Comparison of ENCODE assay signal across 26 cellular contexts in genomic region chr3:85678713-85679112, GRCh38.
"Had no signal": no experiment of that assay in that cellular context is flagged by ENCODE, and none has a peak within 500 bp of the region (broad histone marks: within the 10 kb centered on the region; RNA-seq: fewer than 3 reads in every experiment).

No MANE protein-coding gene starts in this region.

- H3K36me3 Mint-ChIP-seq: immature natural killer cell; natural killer cell treated with Interleukin-12 subunit alpha and Interleukin-12 subunit beta and Interleukin-15 and Interleukin-18, amount 100 ng/mL, for 72 hours; neural progenitor cell; stimulated activated effector memory CD8-positive, alpha-beta T cell treated with anti-CD3 and anti-CD28 coated beads, Interleukin-12 subunit alpha, Interleukin-12 subunit beta, amount 100 ng/mL, for 72 hours had no signal

- H3K27ac Mint-ChIP-seq: immature natural killer cell; natural killer cell treated with Interleukin-12 subunit alpha and Interleukin-12 subunit beta and Interleukin-15 and Interleukin-18, amount 100 ng/mL, for 72 hours; neural progenitor cell; progenitor cell of endocrine pancreas; stimulated activated effector memory CD8-positive, alpha-beta T cell treated with anti-CD3 and anti-CD28 coated beads, Interleukin-12 subunit alpha, Interleukin-12 subunit beta, amount 100 ng/mL, for 72 hours; stimulated activated naive CD8-positive, alpha-beta T cell treated with anti-CD3 and anti-CD28 coated beads, Interleukin-15, Interleukin-2, amounts not matched to agents 100 ng/mL and 50 ng/mL, for 24 hours had no signal

- ATAC-seq: foreskin keratinocyte; left cardiac atrium; lower lobe of right lung; natural killer cell treated with Interleukin-12 subunit alpha and Interleukin-12 subunit beta and Interleukin-15 and Interleukin-18, amount 100 ng/mL, for 72 hours; pancreas; right cardiac atrium; stimulated activated effector memory CD8-positive, alpha-beta T cell treated with anti-CD3 and anti-CD28 coated beads, Interleukin-12 subunit alpha, Interleukin-12 subunit beta, amount 100 ng/mL, for 72 hours had no signal

- DNase-seq: effector CD4-positive, alpha-beta T cell; immature natural killer cell; kidney; left cardiac atrium; left ventricle myocardium inferior; lower lobe of right lung; mesenchymal stem cell; midbrain; nucleus accumbens; pancreas; right cardiac atrium; stimulated activated CD4-positive, alpha-beta T cell treated with anti-CD3 and anti-CD28 coated beads, Interleukin-4, amount 100 ng/mL, for 1 hour; stimulated activated CD8-positive, alpha-beta memory T cell treated with anti-CD3 and anti-CD28 coated beads, Interleukin-4, amount 100 ng/mL, for 48 hours; tibial artery; upper lobe of left lung; uterus had no signal

- H3K36me3 ChIP-seq: esophagus muscularis mucosa, left ventricle myocardium inferior, lower lobe of right lung, neural progenitor cell, pancreas, tibial artery, upper lobe of left lung, uterus had no signal

- H3K4me3 Mint-ChIP-seq: immature natural killer cell; natural killer cell treated with Interleukin-12 subunit alpha and Interleukin-12 subunit beta and Interleukin-15 and Interleukin-18, amount 100 ng/mL, for 72 hours; neural progenitor cell; stimulated activated effector memory CD8-positive, alpha-beta T cell treated with anti-CD3 and anti-CD28 coated beads, Interleukin-12 subunit alpha, Interleukin-12 subunit beta, amount 100 ng/mL, for 72 hours; stimulated activated naive CD8-positive, alpha-beta T cell treated with anti-CD3 and anti-CD28 coated beads, Interleukin-15, Interleukin-2, amounts not matched to agents 100 ng/mL and 50 ng/mL, for 24 hours had no signal

- H3K4me3 ChIP-seq: coronary artery, esophagus muscularis mucosa, left ventricle myocardium inferior, lower lobe of right lung, neural progenitor cell, pancreas, smooth muscle cell, tibial artery, upper lobe of left lung, uterus had no signal

- H3K27ac ChIP-seq: coronary artery, epithelial cell of prostate, esophagus muscularis mucosa, foreskin keratinocyte, left ventricle myocardium inferior, lower lobe of right lung, neural progenitor cell, pancreas, tibial artery, upper lobe of left lung, uterus had no signal

- H3K9me3 Mint-ChIP-seq: neural progenitor cell; stimulated activated naive CD8-positive, alpha-beta T cell treated with anti-CD3 and anti-CD28 coated beads, Interleukin-15, Interleukin-2, amounts not matched to agents 100 ng/mL and 50 ng/mL, for 24 hours had no signal

- H3K9me3 ChIP-seq: esophagus muscularis mucosa, left ventricle myocardium inferior, lower lobe of right lung, pancreas, tibial artery, upper lobe of left lung, uterus had no signal

- FAIRE-seq: kidney, pancreas had no signal

- H3K4me1 ChIP-seq: esophagus muscularis mucosa, foreskin keratinocyte, left ventricle myocardium inferior, lower lobe of right lung, neural progenitor cell, pancreas, tibial artery, upper lobe of left lung, uterus had no signal

- H3K4me1 Mint-ChIP-seq: immature natural killer cell; neural progenitor cell; stimulated activated effector memory CD8-positive, alpha-beta T cell treated with anti-CD3 and anti-CD28 coated beads, Interleukin-12 subunit alpha, Interleukin-12 subunit beta, amount 100 ng/mL, for 72 hours had no signal

- H3K27me3 Mint-ChIP-seq: natural killer cell treated with Interleukin-12 subunit alpha and Interleukin-12 subunit beta and Interleukin-15 and Interleukin-18, amount 100 ng/mL, for 72 hours; progenitor cell of endocrine pancreas; stimulated activated naive CD8-positive, alpha-beta T cell treated with anti-CD3 and anti-CD28 coated beads, Interleukin-15, Interleukin-2, amounts not matched to agents 100 ng/mL and 50 ng/mL, for 24 hours had no signal

- H3K27me3 ChIP-seq: esophagus muscularis mucosa, foreskin keratinocyte, neural progenitor cell, pancreas, tibial artery, upper lobe of left lung, uterus had no signal
